ENCODE assay signal across 23 cellular contexts in genomic region chrX:15399901-15400500, GRCh38. TPM values are rescaled to one million over a fixed set of nuclear protein-coding genes. Genes with fewer than 3 reads are reported as not detected.
DNase-seq lines count a peak whose midpoint lies in the region; ATAC-seq and TF ChIP-seq lines count a peak whose summit lies in the region.
"Had no signal": no experiment of that assay in that cellular context is flagged by ENCODE, and none has a peak within 500 bp of the region (broad histone marks: within the 10 kb centered on the region; RNA-seq: fewer than 3 reads in every experiment).

No MANE protein-coding gene starts in this region.

- 72 to 81% (median 75%) methylated on average over 5 of the region's 5 CpGs for WGBS in heart left ventricle, 4 donors
- WGBS in aorta, 2 donors: 74 to 78% methylated on average over 5 of the region's 5 CpGs
- 62 to 72% methylated on average over 5 of the region's 5 CpGs for WGBS in tibial nerve, 2 donors

- H3K27me3 ChIP-seq in heart left ventricle (peaks cover 0 to 6% (median 0%) of the 10 kb centered on the region in 9 donors), aorta (ENCODE audit: control insufficient read depth in 1 of 2, insufficient read depth in 2 of 2, low read length in 1 of 2) (no peaks in the 10 kb centered on the region), tibial nerve (no peaks in the 10 kb centered on the region), brain microvascular endothelial cell (replicated peaks) (no peaks in the 10 kb centered on the region)
- H3K27me3 ChIP-seq: BE2C had no signal

- no peak for TF ChIP-seq EP300 in tibial nerve (IDR thresholded peaks at IDR 0.05)

- H3K36me3 ChIP-seq in heart left ventricle (no peaks in the 10 kb centered on the region), aorta (ENCODE audit: control insufficient read depth in 1 of 2, insufficient read depth in 2 of 2, low read length in 1 of 2) (no peaks in the 10 kb centered on the region), tibial nerve (no peaks in the 10 kb centered on the region), brain microvascular endothelial cell (replicated peaks) (no peaks in the 10 kb centered on the region)
- H3K36me3 ChIP-seq: BE2C had no signal

- no peak for DNase-seq in Right ventricle myocardium inferior (ENCODE audit: missing footprints)
- DNase-seq in heart left ventricle: no peak
- DNase-seq in NCI-H1092 treated with DMSO at 0.1 percent for 48 hours (lab: John Stamatoyannopoulos, UW): peak; percentile 20
- peak; percentile 51 for DNase-seq in left lobe of liver (ENCODE audit: low spot score)
- DNase-seq in aorta: no peak
- no peak for DNase-seq in tibial nerve (ENCODE audit: low spot score in 2 of 2)
- no peak for DNase-seq in brain microvascular endothelial cell
- DNase-seq: BE2C; Calu3; CD4-positive, alpha-beta T cell; GF-D8; HFFc6; IMR-90; NCI-H1048; NCI-H146; NCI-H2029 treated with DMSO at 0.1 percent for 48 hours; NCI-H524; NCI-H82 had no signal

- no peaks in the 10 kb centered on the region for H3K9me3 ChIP-seq in heart left ventricle
- H3K9me3 ChIP-seq in aorta (ENCODE audit: control insufficient read depth, low read length): no peaks in the 10 kb centered on the region
- no peaks in the 10 kb centered on the region for H3K9me3 ChIP-seq in tibial nerve
- H3K9me3 ChIP-seq: BE2C had no signal

- H3K27ac ChIP-seq in heart left ventricle (no peak overlapping the region), aorta (ENCODE audit: low read depth in 1 of 2, low read length in 2 of 2) (no peak overlapping the region), tibial nerve (no peak overlapping the region), brain microvascular endothelial cell (no peak overlapping the region)
- H3K27ac ChIP-seq: HL-60 had no signal

- TF ChIP-seq CTCF in heart left ventricle (IDR thresholded peaks at IDR 0.05): no peak
- TF ChIP-seq CTCF in tibial nerve (IDR thresholded peaks at IDR 0.05): no peak
- TF ChIP-seq CTCF in brain microvascular endothelial cell (IDR thresholded peaks at IDR 0.05; ENCODE audit: low read depth, low read length, missing control alignments): no peak

- H3K4me3 ChIP-seq in heart left ventricle: no peak overlapping the region
- no peak overlapping the region for H3K4me3 ChIP-seq in aorta (ENCODE audit: low read length in 2 of 2)
- H3K4me3 ChIP-seq in tibial nerve: no peak overlapping the region
- no peak overlapping the region for H3K4me3 ChIP-seq in brain microvascular endothelial cell (ENCODE audit: low read depth, low read length)

- peak; percentile 37 for ATAC-seq in Right ventricle myocardium inferior
- no peak for ATAC-seq in heart left ventricle
- peak; percentile 89 for ATAC-seq in left lobe of liver
- ATAC-seq in aorta (ENCODE audit: low FRiP score): peak; percentile 78
- ATAC-seq in GM18505 (IDR thresholded peaks at IDR 0.05; ENCODE audit: unreplicated experiment): no peak

- intact Hi-C loops in Right ventricle myocardium inferior (cut with DNase I) (no loop called here), heart left ventricle (cut with DNase I) (no loop called here), aorta (cut with DNase I) (no loop called here)

- TF ChIP-seq POLR2A in heart left ventricle (IDR thresholded peaks at IDR 0.05): no peak
- TF ChIP-seq POLR2A in tibial nerve (IDR thresholded peaks at IDR 0.05): no peak
- no peak for TF ChIP-seq POLR2A in GM18505 (IDR thresholded peaks at IDR 0.05; ENCODE audit: borderline replicate concordance, extremely low read depth, insufficient read depth, insufficient read length)

- in situ Hi-C loops in brain microvascular endothelial cell (cut with HindIII; ENCODE audit: low pct_ligation_motif_present, low sequenced_read_pairs): no loop called here

- peaks cover 0 to 23% (median 0%) of the 10 kb centered on the region in 12 donors for H3K4me1 ChIP-seq in heart left ventricle
- H3K4me1 ChIP-seq in aorta (ENCODE audit: control insufficient read depth in 1 of 2, insufficient read depth in 2 of 2, low read length in 2 of 2): no peaks in the 10 kb centered on the region
- H3K4me1 ChIP-seq in tibial nerve: peaks cover 0 to 3% (median 0%) of the 10 kb centered on the region in 4 donors

RNA-seq across cellular contexts. Expression of gene VEGFD, which starts 15.8 kb away (rescaled TPM):
- total RNA-seq in Right ventricle myocardium inferior (23.5 TPM), heart left ventricle (10 to 100 TPM in 1 of 9 donors, 1 to 10 TPM in 8; 1.6 to 20.3 (median 3.6) TPM), left lobe of liver (0.28 TPM), aorta (1 to 10 TPM; 3.0 to 4.8 TPM), tibial nerve (1 to 10 TPM; 1.5 to 5.0 (median 1.8) TPM)
- polyA plus RNA-seq in heart left ventricle (1 to 10 TPM in 1 of 2 donors, under 1 TPM in 1; 0.51 to 8.6 TPM), aorta (1 to 10 TPM in 1 of 2 donors, under 1 TPM in 1; 0.63 to 2.6 TPM)
- total RNA-seq: A172; CD4-positive, alpha-beta T cell; HFFc6; HT1080; MCF 10A had no signal

Comparison
In these comparisons a context has a peak if more than half of its experiments do, and no peak if none do; other contexts are left out.
1. ATAC-seq: peak in Right ventricle myocardium inferior (single experiment), left lobe of liver (single experiment) and aorta (single experiment); none in heart left ventricle (0 of 4) and GM18505 (single experiment).
2. DNase-seq: peak in NCI-H1092 treated with DMSO at 0.1 percent for 48 hours (single experiment) and left lobe of liver (single experiment); none in Right ventricle myocardium inferior (single experiment), heart left ventricle (0 of 5), aorta (0 of 2), tibial nerve (0 of 2) and brain microvascular endothelial cell (single experiment).